In the genomic region with DNA sequence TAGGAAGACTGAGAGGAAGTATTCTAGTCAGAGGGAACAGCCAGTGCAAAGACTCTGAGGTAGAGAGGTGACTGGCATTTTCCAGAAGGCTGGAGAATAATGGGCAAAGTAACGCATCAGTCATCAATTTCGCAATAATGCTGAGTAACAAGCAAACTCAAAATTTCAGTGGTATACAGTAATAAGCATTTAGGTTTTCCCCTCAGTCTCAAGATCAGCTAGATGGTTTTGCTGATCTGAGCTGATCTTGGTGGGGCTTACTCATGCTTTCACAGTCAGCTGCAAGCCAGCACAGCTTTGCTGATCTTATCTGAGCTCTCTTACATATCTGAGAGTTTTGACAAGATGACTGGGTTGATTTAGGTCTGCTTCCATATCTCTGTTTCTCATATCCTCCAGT, we compare ENCODE assay signal across 10 cellular contexts.
A peak's percentile ranks its signal among the peaks of the same experiment; 100 is the strongest.
DNase-seq lines count a peak whose midpoint lies in the region; ATAC-seq, FAIRE-seq and TF ChIP-seq lines count a peak whose summit lies in the region.
"Had no signal": no experiment of that assay in that cellular context is flagged by ENCODE, and none has a peak within 500 bp of the region (broad histone marks: within the 10 kb centered on the region; RNA-seq: fewer than 3 reads in every experiment).

No MANE protein-coding gene starts in this region.

- H3K79me2 ChIP-seq in PC-3 (ENCODE audit: low read length) = no peaks in the 10 kb centered on the region

- no peak for FAIRE-seq in kidney (lab: Jason Lieb, UNC)
- FAIRE-seq: G401.6 had no signal

- TF ChIP-seq CTCF in A673 (conservative IDR thresholded peaks at IDR 0.05; ENCODE audit: low read depth, low read length) (no peak), PC-3 (conservative IDR thresholded peaks at IDR 0.05; ENCODE audit: low read depth, low read length) (no peak), fibroblast of the aortic adventitia (IDR thresholded peaks at IDR 0.05; ENCODE audit: insufficient read depth, low read length) (no peak), kidney (IDR thresholded peaks at IDR 0.05; ENCODE audit: borderline replicate concordance, extremely low read depth, insufficient read depth) (no peak)

- no peaks in the 10 kb centered on the region for H3K9me2 ChIP-seq in PC-3 (replicated peaks; ENCODE audit: low read length)

- H3K4me3 ChIP-seq in A673 (ENCODE audit: low read depth, low read length, poor library complexity, severe bottlenecking) = no peak overlapping the region
- H3K4me3 ChIP-seq in PC-3 (ENCODE audit: low read length) = no peak overlapping the region
- no peak overlapping the region for H3K4me3 ChIP-seq in fibroblast of the aortic adventitia (ENCODE audit: low read depth, low read length)
- no peak overlapping the region for H3K4me3 ChIP-seq in kidney (ENCODE audit: low read length in 2 of 2)
- H3K4me3 ChIP-seq: lower lobe of right lung had no signal

- intact Hi-C loops in A673 (cut with micrococcal nuclease; ENCODE audit: unreplicated experiment) = no loop called here
- intact Hi-C loops in PC-3 (cut with micrococcal nuclease) = no loop called here
- intact Hi-C loops in kidney (cut with DNase I) = no loop called here

- no peaks in the 10 kb centered on the region for H4K20me1 ChIP-seq in PC-3 (ENCODE audit: low read length)

- CTCF ChIA-PET in A673 (lab: Charles Lee) (no interaction called here), PC-3 (lab: Charles Lee) (no interaction called here)

- H3F3A ChIP-seq in PC-3 (ENCODE audit: low read length, unreplicated experiment) = no peaks in the 10 kb centered on the region

- H3K4me1 ChIP-seq in A673 (ENCODE audit: insufficient read depth, low read length, poor library complexity, severe bottlenecking) (peaks cover 48% of the 10 kb centered on the region), PC-3 (ENCODE audit: insufficient read depth, low read length) (no peaks in the 10 kb centered on the region), kidney (ENCODE audit: control insufficient read depth in 1 of 2, insufficient read depth in 1 of 2, low read depth in 1 of 2, low read length in 2 of 2) (peaks cover 0 to 7% of the 10 kb centered on the region in 2 donors)

- peak; percentile 19 for DNase-seq in A673 (ENCODE audit: low spot score)
- DNase-seq in PC-3 = peak; percentile 50
- peak; percentile 90 for DNase-seq in fibroblast of the aortic adventitia (ENCODE audit: low read depth)
- no peak for DNase-seq in kidney
- DNase-seq: lower lobe of right lung had no signal

- H3K27me3 ChIP-seq in A673 (replicated peaks; ENCODE audit: insufficient read depth, low read depth, low read length, poor library complexity) = no peaks in the 10 kb centered on the region
- H3K27me3 ChIP-seq in PC-3 (ENCODE audit: low read length) = no peaks in the 10 kb centered on the region

- BruUV-seq in A673 (replicated peaks; lab: Mats Ljungman, UMichigan) = no TSS peak
- no TSS peak for BruUV-seq in PC-3 (replicated peaks; lab: Mats Ljungman, UMichigan)

- POLR2A ChIA-PET in A673 (lab: Charles Lee; ENCODE audit: low non-redundant PET) (no interaction called here), PC-3 (lab: Charles Lee; ENCODE audit: unreplicated experiment) (interaction anchor here (0.7 kb wide), 1 partner anchor 12 kb away, joined by 6 read pairs; no protein-coding TSS in a partner anchor)

- no peak overlapping the region for H2AFZ ChIP-seq in PC-3 (ENCODE audit: low read length)

- ATAC-seq in GM18498 (IDR thresholded peaks at IDR 0.05; ENCODE audit: unreplicated experiment) = peak; percentile 49
- ATAC-seq in PC-3 = no peak
- no peak for ATAC-seq in HG03159 (IDR thresholded peaks at IDR 0.05; ENCODE audit: unreplicated experiment)
- ATAC-seq in GM21360 (IDR thresholded peaks at IDR 0.05; ENCODE audit: unreplicated experiment) = no peak
- ATAC-seq in GM21367 (IDR thresholded peaks at IDR 0.05; ENCODE audit: unreplicated experiment) = no peak

- H3K27ac ChIP-seq in A673 (ENCODE audit: low read depth, low read length, poor library complexity, severe bottlenecking) = no peak overlapping the region
- no peak overlapping the region for H3K27ac ChIP-seq in PC-3 (ENCODE audit: low read length)
- H3K27ac ChIP-seq in kidney (ENCODE audit: low read depth in 2 of 2, low read length in 2 of 2) = no peak overlapping the region

- H3K36me3 ChIP-seq in A673 (ENCODE audit: insufficient read depth, low read length, poor library complexity, severe bottlenecking) (no peaks in the 10 kb centered on the region), PC-3 (ENCODE audit: low read depth, low read length) (no peaks in the 10 kb centered on the region), kidney (ENCODE audit: control insufficient read depth in 1 of 2, insufficient read depth in 2 of 2, low read length in 2 of 2) (no peaks in the 10 kb centered on the region)
- H3K36me3 ChIP-seq: lower lobe of right lung had no signal

- no peak overlapping the region for H3K9ac ChIP-seq in PC-3 (ENCODE audit: low read length)
- no peak overlapping the region for H3K9ac ChIP-seq in kidney (ENCODE audit: low read length in 2 of 2)

- no peak overlapping the region for H3K4me2 ChIP-seq in PC-3 (ENCODE audit: low read length)

- H3K9me3 ChIP-seq in A673 (ENCODE audit: low read depth, low read length, poor library complexity, severe bottlenecking) (peaks cover 4% of the 10 kb centered on the region), PC-3 (ENCODE audit: low read length) (no peaks in the 10 kb centered on the region), kidney (ENCODE audit: control insufficient read depth in 1 of 2, low read length in 2 of 2) (no peaks in the 10 kb centered on the region)
- H3K9me3 ChIP-seq: lower lobe of right lung had no signal
